ENCODE assay signal across 1 cellular context in the genomic region with DNA sequence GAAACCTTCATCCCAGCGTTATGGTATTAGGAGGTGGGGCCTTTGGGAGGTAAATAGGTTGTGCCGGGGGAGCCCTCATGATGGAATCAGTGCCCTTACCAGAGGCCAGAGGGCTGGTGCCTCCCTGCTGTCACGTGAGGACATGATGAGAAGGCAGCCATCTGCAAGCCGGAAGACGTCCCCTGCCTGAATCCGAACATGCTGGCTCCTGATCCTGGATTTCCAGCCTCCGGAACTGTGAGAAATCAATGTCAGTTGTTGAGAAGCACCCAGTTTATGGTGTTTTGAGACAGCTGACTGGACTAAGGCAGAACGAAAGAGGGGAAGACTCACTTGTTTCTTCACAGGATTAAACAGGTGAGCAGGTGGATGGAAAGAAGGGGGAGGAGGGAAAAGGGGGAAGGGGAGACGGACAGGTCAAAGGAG.
TF ChIP-seq lines count a peak whose summit lies in the region.

No MANE protein-coding gene starts in this region.

TF ChIP-seq in endothelial cell of umbilical vein, 7 proteins besides CTCF, POLR2A, EP300 and RAD21 (continued from another document):
- TF ChIP-seq FOS (IDR thresholded peaks at IDR 0.05; ENCODE audit: borderline replicate concordance, insufficient read depth, low read length) = no peak
- no peak for TF ChIP-seq POLR2AphosphoS5 (IDR thresholded peaks at IDR 0.05; ENCODE audit: insufficient read depth, low read depth, low read length)
- no peak for TF ChIP-seq EZH2 (IDR thresholded peaks at IDR 0.05; ENCODE audit: borderline replicate concordance, low read depth, low read length, severe bottlenecking)
